2 cellular contexts compared by ENCODE assay signal in genomic region chr1:101218968-101219367, GRCh38. TPM values are rescaled to one million over a fixed set of nuclear protein-coding genes. Genes with fewer than 3 reads are reported as not detected.
"Had no signal": no experiment of that assay in that cellular context is flagged by ENCODE, and none has a peak within 500 bp of the region (broad histone marks: within the 10 kb centered on the region; RNA-seq: fewer than 3 reads in every experiment).

No MANE protein-coding gene starts in this region.

RNA-seq across cellular contexts. Expression of gene S1PR1, which starts 17.9 kb away (rescaled TPM):
- total RNA-seq: osteocyte had no signal
- polyA plus RNA-seq: neural cell had no signal
